In genomic region chr4:41050116-41050515, GRCh38 we compare ENCODE assay signal across 13 cellular contexts.
"Had no signal": no experiment of that assay in that cellular context is flagged by ENCODE, and none has a peak within 500 bp of the region (broad histone marks: within the 10 kb centered on the region; RNA-seq: fewer than 3 reads in every experiment).

No MANE protein-coding gene starts in this region.

- H3K36me3 ChIP-seq: esophagus squamous epithelium, transverse colon had no signal

- H3K4me3 ChIP-seq: esophagus squamous epithelium, transverse colon had no signal

- DNase-seq: activated B cell treated with CpG ODN at 0.5 μM for 24 hours; activated CD4-positive, alpha-beta T cell treated with anti-CD3 and anti-CD28 coated beads for 48 hours; activated CD8-positive, alpha-beta memory T cell treated with anti-CD3 and anti-CD28 coated beads, Interleukin-2, amount 50 U/mL, for 48 hours; activated gamma-delta T cell treated with Interleukin-2 at 50 U/mL for 16 hours; amygdala; cortex of kidney; effector CD4-positive, alpha-beta T cell; esophagus squamous epithelium; foreskin keratinocyte; glutamatergic neuron; stimulated activated naive B cell treated with anti-CD40 and anti-IgM and Interleukin-4, amounts not matched to agents 10 μg/mL and 1 μg/mL and 100 μg/mL, for 72 hours; T-helper 17 cell; transverse colon had no signal

- ATAC-seq: foreskin keratinocyte; stimulated activated naive B cell treated with anti-CD40 and anti-IgM and Interleukin-4, amounts not matched to agents 10 μg/mL and 1 μg/mL and 100 μg/mL, for 72 hours; T-helper 17 cell had no signal

- H3K4me1 ChIP-seq: foreskin keratinocyte, transverse colon had no signal

- H3K9me3 ChIP-seq: esophagus squamous epithelium had no signal

- H3K27me3 ChIP-seq: esophagus squamous epithelium, foreskin keratinocyte, transverse colon had no signal

- H3K27ac ChIP-seq: esophagus squamous epithelium, foreskin keratinocyte, transverse colon had no signal
